ENCODE assay signal across 8 cellular contexts in the genomic region with DNA sequence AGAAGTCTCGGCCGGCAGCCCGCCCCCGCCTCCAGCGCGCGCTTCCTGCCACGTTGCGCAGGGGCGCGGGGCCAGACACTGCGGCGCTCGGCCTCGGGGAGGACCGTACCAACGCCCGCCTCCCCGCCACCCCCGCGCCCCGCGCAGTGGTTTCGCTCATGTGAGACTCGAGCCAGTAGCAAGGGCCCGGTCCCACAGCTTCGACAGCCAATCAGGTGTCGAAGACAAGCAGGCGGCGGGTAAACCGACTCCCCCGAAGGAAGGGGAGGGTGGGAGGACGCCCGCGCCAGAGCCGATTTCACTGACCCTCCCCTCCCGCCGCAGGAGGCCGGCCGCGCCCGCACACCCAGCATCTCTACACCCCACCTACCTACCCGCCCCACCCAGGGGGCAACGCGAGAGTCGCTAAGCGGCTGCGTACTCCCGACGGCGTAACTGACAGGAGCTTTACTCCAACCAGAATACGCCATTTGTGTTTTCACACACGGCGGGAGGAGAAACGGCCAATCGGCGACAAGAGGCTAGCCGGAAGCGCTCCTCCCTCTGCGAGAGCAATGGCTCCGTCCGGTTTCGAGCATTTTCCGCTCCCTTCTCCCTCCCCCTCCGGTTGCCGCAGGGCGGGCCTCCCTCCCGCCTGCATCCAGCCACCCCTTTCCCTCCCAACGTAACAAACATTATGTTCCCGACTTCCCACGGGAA. TPM values are rescaled to one million over a fixed set of nuclear protein-coding genes. Genes with fewer than 3 reads are reported as not detected.
DNase-seq lines count a peak whose midpoint lies in the region; ATAC-seq, FAIRE-seq and TF ChIP-seq lines count a peak whose summit lies in the region.

No MANE protein-coding gene starts in this region.

- no TSS peak for BruUV-seq in HepG2 (replicated peaks; lab: Mats Ljungman, UMichigan)

- in situ Hi-C loops in HepG2 (cut with HindIII; ENCODE audit: extremely low pct_ligation_motif_present, low pct_unique_long_range_greater_than_20kb), result no loop called here

- peaks cover 87% of the 10 kb centered on the region for H3K79me2 ChIP-seq in HepG2 (ENCODE audit: insufficient read depth, low read length)

- TF ChIP-seq EP300 in HepG2 (IDR thresholded peaks at IDR 0.05; ENCODE audit: low read depth in 2 of 2, low read length in 2 of 2) (no peak), HepG2 (CRISPR knock-in tag; IDR thresholded peaks at IDR 0.05; ENCODE audit: borderline replicate concordance) (no peak)

- peak; percentile 74 for FAIRE-seq in HepG2 (lab: Jason Lieb, UNC)

- peaks cover 73% of the 10 kb centered on the region for H4K20me1 ChIP-seq in HepG2 (ENCODE audit: insufficient read depth, low read length)

- H3K4me3 Mint-ChIP-seq in CD14-positive monocyte, result peak overlapping the region; percentile 92 to 96

- CTCF ChIA-PET in HepG2 (lab: Yijun Ruan, JAX; ENCODE audit: low intra/inter-chr PET ratio, low total read pairs), result no interaction called here

- H3K4me2 ChIP-seq in HepG2 (ENCODE audit: low read depth, low read length), result peak overlapping the region; percentile 98

- H3K4me1 ChIP-seq in HepG2 (ENCODE audit: insufficient read depth, low read length), result peaks cover 59% of the 10 kb centered on the region

- H3K9me3 ChIP-seq in HepG2 (ENCODE audit: low read length), result no peaks in the 10 kb centered on the region

- intact Hi-C loops in CD14-positive monocyte (cut with micrococcal nuclease), result loop anchor here (2.0 to 5.0 kb wide), 4 partner anchors 26 to 396 kb away; a partner anchor contains a TSS
- intact Hi-C loops in HepG2 (cut with micrococcal nuclease; ENCODE audit: unreplicated experiment), result loop anchor here (1.0 kb wide), 2 partner anchors 26 to 33 kb away; a partner anchor contains a TSS

- peaks cover 0 to 1% (median 0%) of the 10 kb centered on the region in 3 donors for H3K27me3 Mint-ChIP-seq in CD14-positive monocyte (ENCODE audit: low read depth in 3 of 3)

- peaks cover 0 to 2% (median 0%) of the 10 kb centered on the region in 7 donors for H3K9me3 Mint-ChIP-seq in CD14-positive monocyte

- TF ChIP-seq RAD21 in HepG2 (CRISPR knock-in tag; IDR thresholded peaks at IDR 0.05), result peak; percentile 54

- DNase-seq in CD14-positive monocyte (ENCODE audit: low spot score) (peak; percentile 98), NCI-H774 (lab: John Stamatoyannopoulos, UW) (peak; percentile 99), dermis microvascular lymphatic vessel endothelial cell (ENCODE audit: low read depth in 2 of 2) (peak; percentile 99 to 100), HepG2 (ENCODE audit: low spot score) (peak; percentile 98)
- peak; percentile 98 for DNase-seq in activated CD4-positive, alpha-beta T cell treated with anti-CD3 and anti-CD28 coated beads, Interleukin-2, amount 50 U/mL, for 48 hours
- DNase-seq in stimulated activated CD4-positive, alpha-beta T cell treated with anti-CD3 and anti-CD28 coated beads, Interleukin-2, amount 100 ng/mL, for 48 hours, result peak; percentile 98 to 99

- H3K27ac Mint-ChIP-seq in CD14-positive monocyte, result peak overlapping the region; percentile 98 to 100 (median 99)

- peak; percentile 57 for ATAC-seq in GM19438 (IDR thresholded peaks at IDR 0.05; ENCODE audit: low read depth, unreplicated experiment)
- peak; percentile 72 for ATAC-seq in HG03571 (IDR thresholded peaks at IDR 0.05; ENCODE audit: unreplicated experiment)
- peak; percentile 88 for ATAC-seq in HepG2

- TF ChIP-seq POLR2A in HepG2 (IDR thresholded peaks at IDR 0.05; ENCODE audit: insufficient read depth in 1 of 2, low read depth in 2 of 2, low read length in 2 of 2), result peak in 1 of 2 experiments; percentile 97

- POLR2A ChIA-PET in HepG2 (lab: Yijun Ruan, JAX), result interaction anchor here (0.8 to 5.8 kb wide), 19 partner anchors 8 to 432 kb away, joined by 3 to 112 read pairs (median 6); a partner anchor contains a TSS

- peaks cover 2 to 35% of the 10 kb centered on the region in 2 experiments for H3K36me3 ChIP-seq in HepG2 (replicated peaks in 1 of 2; ENCODE audit: control insufficient read depth in 1 of 2, insufficient read depth in 2 of 2, low read length in 2 of 2)

- peak overlapping the region; percentile 93 for H3K27ac ChIP-seq in HepG2 (ENCODE audit: extremely low read length, insufficient read depth, low read length)

- H2AFZ ChIP-seq in HepG2 (ENCODE audit: low read length), result no peak overlapping the region

- H3K4me3 ChIP-seq in HepG2 (replicated peaks in 1 of 3; ENCODE audit: insufficient read depth in 1 of 3, low read depth in 2 of 3, low read length in 3 of 3), result peak overlapping the region; percentile 91 to 95 (median 92)

- peaks cover 59% of the 10 kb centered on the region for H3K4me1 Mint-ChIP-seq in CD14-positive monocyte

- peaks cover 20 to 23% of the 10 kb centered on the region in 2 donors for H3K36me3 Mint-ChIP-seq in CD14-positive monocyte

- peak overlapping the region; percentile 96 for H3K9ac ChIP-seq in HepG2 (ENCODE audit: insufficient read depth, low read depth, low read length)

- no peaks in the 10 kb centered on the region; a peak in 1 of 5 replicates for H3K27me3 ChIP-seq in HepG2 (ENCODE audit: control insufficient read depth in 1 of 2, insufficient read depth in 2 of 2, low read length in 2 of 2)

- TF ChIP-seq CTCF in CD14-positive monocyte (IDR thresholded peaks at IDR 0.05) (no peak), HepG2 (CRISPR knock-in tag; IDR thresholded peaks at IDR 0.05) (0 out of 2 replicates have a peak, but pooled peaks have one; percentile 4)

- 0% methylated on average over 12 of the region's 71 CpGs for WGBS in HepG2 (ENCODE audit: low lambda C conversion rate)

RNA-seq across cellular contexts. Expression of a gene that starts 0.6 kb away (rescaled TPM):
- 10 to 100 TPM in 1 of 2 donors, 1 to 10 TPM in 1; 4.1 to 13.7 TPM for polyA plus RNA-seq in CD14-positive monocyte
- 25.5 and 38.8 TPM in 2 replicates for total RNA-seq in dermis microvascular lymphatic vessel endothelial cell
- 40.6 and 46.8 TPM in 2 replicates for total RNA-seq in HepG2 (2016; rRNA removed; fragmentation: Illumina TruSeq; extraction: Trizol)
- total RNA-seq in HepG2 (2016; cell fraction: cytosol; rRNA removed; fragmentation: Illumina TruSeq; extraction: Trizol; ENCODE audit: low read depth), result 26.3 and 27.9 TPM in 2 replicates
- total RNA-seq in HepG2 (2016; cell fraction: insoluble cytoplasmic fraction; rRNA removed; fragmentation: Illumina TruSeq; extraction: Trizol), result 35.8 and 43.9 TPM in 2 replicates
- total RNA-seq in HepG2 (2016; cell fraction: membrane; rRNA removed; fragmentation: Illumina TruSeq; extraction: Trizol), result 26.2 and 27.3 TPM in 2 replicates
- 98.3 and 114 TPM in 2 replicates for total RNA-seq in HepG2 (2016; cell fraction: nucleus; rRNA removed; fragmentation: Illumina TruSeq; extraction: Trizol)
- polyA plus RNA-seq in HepG2 (2011; rRNA removed), result 79.8 and 95.8 TPM in 2 replicates
- polyA plus RNA-seq in HepG2 (2011; cell fraction: cytosol; rRNA removed), result 26.9 and 32.4 TPM in 2 replicates
- 146 and 182 TPM in 2 replicates for polyA plus RNA-seq in HepG2 (2011; cell fraction: nucleus; rRNA removed)
- polyA plus RNA-seq in HepG2 (2012), result 71.2 and 71.4 TPM in 2 replicates
- polyA plus RNA-seq in HepG2 (2016; cell fraction: cytosol; fragmentation: Illumina TruSeq; extraction: Trizol; ENCODE audit: low read depth), result 1.9 and 2.5 TPM in 2 replicates
- polyA plus RNA-seq in HepG2 (2016; cell fraction: insoluble cytoplasmic fraction; fragmentation: Illumina TruSeq; extraction: Trizol; ENCODE audit: low read depth), result 30.4 and 34.5 TPM in 2 replicates
- 7.4 and 7.5 TPM in 2 replicates for polyA plus RNA-seq in HepG2 (2016; cell fraction: membrane; fragmentation: Illumina TruSeq; extraction: Trizol; ENCODE audit: low read depth)
- polyA plus RNA-seq in HepG2 (2016; cell fraction: nucleus; fragmentation: Illumina TruSeq; extraction: Trizol; ENCODE audit: insufficient read depth, low read depth), result 137 and 159 TPM in 2 replicates
- polyA minus RNA-seq in HepG2 (2011; rRNA and poly(A)+ RNA removed; ENCODE audit: low replicate concordance), result 83.8 and 106 TPM in 2 replicates
- 48.4 and 58.5 TPM in 2 replicates for polyA minus RNA-seq in HepG2 (2011; cell fraction: cytosol; rRNA and poly(A)+ RNA removed)
- polyA minus RNA-seq in HepG2 (2011; cell fraction: nucleus; rRNA and poly(A)+ RNA removed), result 243 and 288 TPM in 2 replicates

RNA-seq across cellular contexts. Expression of a gene that starts 33.9 kb away (rescaled TPM):
- polyA plus RNA-seq in CD14-positive monocyte, result 10 to 100 TPM; 11.5 to 13.1 TPM
- total RNA-seq in dermis microvascular lymphatic vessel endothelial cell, result 18.6 and 19.0 TPM in 2 replicates
- 44.1 and 62.4 TPM in 2 replicates for total RNA-seq in HepG2 (2016; rRNA removed; fragmentation: Illumina TruSeq; extraction: Trizol)
- 10.2 and 11.1 TPM in 2 replicates for total RNA-seq in HepG2 (2016; cell fraction: cytosol; rRNA removed; fragmentation: Illumina TruSeq; extraction: Trizol; ENCODE audit: low read depth)
- 47.7 and 61.2 TPM in 2 replicates for total RNA-seq in HepG2 (2016; cell fraction: insoluble cytoplasmic fraction; rRNA removed; fragmentation: Illumina TruSeq; extraction: Trizol)
- 24.6 and 30.2 TPM in 2 replicates for total RNA-seq in HepG2 (2016; cell fraction: membrane; rRNA removed; fragmentation: Illumina TruSeq; extraction: Trizol)
- total RNA-seq in HepG2 (2016; cell fraction: nucleus; rRNA removed; fragmentation: Illumina TruSeq; extraction: Trizol), result 22.3 and 26.8 TPM in 2 replicates
- polyA plus RNA-seq in HepG2 (2011; rRNA removed), result 27.5 and 31.2 TPM in 2 replicates
- polyA plus RNA-seq in HepG2 (2011; cell fraction: cytosol; rRNA removed), result 18.8 and 24.9 TPM in 2 replicates
- 16.7 and 17.6 TPM in 2 replicates for polyA plus RNA-seq in HepG2 (2011; cell fraction: nucleus; rRNA removed)
- 27.5 and 34.5 TPM in 2 replicates for polyA plus RNA-seq in HepG2 (2012)
- 4.9 and 5.9 TPM in 2 replicates for polyA plus RNA-seq in HepG2 (2016; cell fraction: cytosol; fragmentation: Illumina TruSeq; extraction: Trizol; ENCODE audit: low read depth)
- 49.5 and 53.5 TPM in 2 replicates for polyA plus RNA-seq in HepG2 (2016; cell fraction: insoluble cytoplasmic fraction; fragmentation: Illumina TruSeq; extraction: Trizol; ENCODE audit: low read depth)
- polyA plus RNA-seq in HepG2 (2016; cell fraction: membrane; fragmentation: Illumina TruSeq; extraction: Trizol; ENCODE audit: low read depth), result 11.9 and 13.1 TPM in 2 replicates
- 29.7 and 33.3 TPM in 2 replicates for polyA plus RNA-seq in HepG2 (2016; cell fraction: nucleus; fragmentation: Illumina TruSeq; extraction: Trizol; ENCODE audit: insufficient read depth, low read depth)
- 39.3 and 55.9 TPM in 2 replicates for polyA minus RNA-seq in HepG2 (2011; rRNA and poly(A)+ RNA removed; ENCODE audit: low replicate concordance)
- polyA minus RNA-seq in HepG2 (2011; cell fraction: cytosol; rRNA and poly(A)+ RNA removed), result 30.0 and 31.3 TPM in 2 replicates
- polyA minus RNA-seq in HepG2 (2011; cell fraction: nucleus; rRNA and poly(A)+ RNA removed), result 23.6 and 35.3 TPM in 2 replicates

Comparison
In these comparisons a context has a peak if more than half of its experiments do, and no peak if none do; other contexts are left out.
1. Peak in every context shown above with its lines: DNase-seq, ATAC-seq, H3K4me3 ChIP-seq and H3K27ac ChIP-seq.